11 cellular contexts compared by ENCODE assay signal in the genomic region with DNA sequence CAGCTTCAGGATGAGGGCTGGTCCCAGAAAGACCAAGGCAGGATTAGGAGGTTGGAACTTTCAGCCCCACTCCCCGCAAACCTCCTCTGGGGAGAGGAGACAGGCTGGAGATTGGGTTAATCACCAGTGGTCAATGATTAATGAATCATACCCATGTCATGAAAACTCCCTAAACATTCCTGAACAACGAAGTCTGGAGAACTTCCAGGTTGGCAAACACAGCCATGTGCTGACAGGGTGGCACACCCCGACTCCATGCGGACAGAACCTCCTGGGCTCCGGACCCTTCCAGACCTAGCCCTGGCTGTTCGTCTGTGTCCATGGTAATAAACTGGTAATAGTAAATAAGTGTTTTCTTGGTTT.
DNase-seq lines count a peak whose midpoint lies in the region; ATAC-seq and TF ChIP-seq lines count a peak whose summit lies in the region.
"Had no signal": no experiment of that assay in that cellular context is flagged by ENCODE, and none has a peak within 500 bp of the region (broad histone marks: within the 10 kb centered on the region; RNA-seq: fewer than 3 reads in every experiment).

No MANE protein-coding gene starts in this region.

- no peak for ATAC-seq in effector memory CD8-positive, alpha-beta T cell (replicated peaks)
- ATAC-seq in HG03196 (IDR thresholded peaks at IDR 0.05; ENCODE audit: unreplicated experiment), result no peak
- no peak for ATAC-seq in GM21526 (IDR thresholded peaks at IDR 0.05; ENCODE audit: low FRiP score, unreplicated experiment)

- peak overlapping the region; percentile 66 for H3K27ac Mint-ChIP-seq in progenitor cell of endocrine pancreas
- no peak overlapping the region for H3K27ac Mint-ChIP-seq in effector memory CD8-positive, alpha-beta T cell

- H3K4me3 Mint-ChIP-seq in progenitor cell of endocrine pancreas (ENCODE audit: low read depth), result no peak overlapping the region
- no peak overlapping the region for H3K4me3 Mint-ChIP-seq in effector memory CD8-positive, alpha-beta T cell

- in situ Hi-C loops in GM13976 (cut with MboI; ENCODE audit: low sequenced_read_pairs, unreplicated experiment), result no loop called here

- no peaks in the 10 kb centered on the region for H3K36me3 Mint-ChIP-seq in progenitor cell of endocrine pancreas (ENCODE audit: insufficient read depth)
- H3K36me3 Mint-ChIP-seq in effector memory CD8-positive, alpha-beta T cell (ENCODE audit: insufficient read depth), result no peaks in the 10 kb centered on the region

- peaks cover 14% of the 10 kb centered on the region for H3K4me1 Mint-ChIP-seq in progenitor cell of endocrine pancreas (ENCODE audit: low read depth)
- H3K4me1 Mint-ChIP-seq in effector memory CD8-positive, alpha-beta T cell (ENCODE audit: low read depth in 2 of 2), result peaks cover 0 to 3% of the 10 kb centered on the region in 2 donors

- TF ChIP-seq CTCF in progenitor cell of endocrine pancreas (IDR thresholded peaks at IDR 0.05; ENCODE audit: unreplicated experiment) (no peak), GM13976 (IDR thresholded peaks at IDR 0.05; ENCODE audit: borderline replicate concordance, control extremely low read depth, extremely low read depth, insufficient read depth, missing control alignments) (no peak)

- DNase-seq in GM03348 (ENCODE audit: low spot score), result peak; percentile 79
- DNase-seq in SW480 (ENCODE audit: low spot score), result peak; percentile 66
- DNase-seq in fibroblast of the conjunctiva (ENCODE audit: low read depth), result peak; percentile 61
- DNase-seq in progenitor cell of endocrine pancreas (ENCODE audit: low spot score, unreplicated experiment), result no peak
- no peak for DNase-seq in GM13976 (ENCODE audit: low spot score)
- no peak for DNase-seq in effector memory CD8-positive, alpha-beta T cell
- DNase-seq: activated CD4-positive, alpha-beta T cell treated with anti-CD3 and anti-CD28 coated beads, Interleukin-2, amount 50 U/mL, for 1 hour; DMS 273 treated with DMSO at 0.1 percent for 48 hours; OCI-M1 had no signal

- H3K9me3 Mint-ChIP-seq in progenitor cell of endocrine pancreas (ENCODE audit: low read depth), result no peaks in the 10 kb centered on the region
- no peaks in the 10 kb centered on the region for H3K9me3 Mint-ChIP-seq in effector memory CD8-positive, alpha-beta T cell

- peaks cover 3% of the 10 kb centered on the region for H3K27me3 Mint-ChIP-seq in progenitor cell of endocrine pancreas
- H3K27me3 Mint-ChIP-seq in effector memory CD8-positive, alpha-beta T cell, result peaks cover 9 to 22% of the 10 kb centered on the region in 2 donors

Comparison
In these comparisons a context has a peak if more than half of its experiments do, and no peak if none do; other contexts are left out.
1. DNase-seq: peak in GM03348 (single experiment), SW480 (single experiment) and fibroblast of the conjunctiva (single experiment); none in progenitor cell of endocrine pancreas (single experiment), GM13976 (single experiment) and effector memory CD8-positive, alpha-beta T cell (0 of 3).